In genomic region chr6:35048631-35049083, GRCh38 we compare ENCODE assay signal across 2 cellular contexts.
TF ChIP-seq lines count a peak whose summit lies in the region.

No MANE protein-coding gene starts in this region.

TF ChIP-seq in SK-N-SH, 30 proteins besides CTCF, POLR2A, EP300 and RAD21 (continued from another document):
- no peak for TF ChIP-seq GATA2 (CRISPR knock-in tag; IDR thresholded peaks at IDR 0.05)

TF ChIP-seq in SK-N-SH treated with all-trans-retinoic acid at 6 μM for 48 hours, 23 proteins besides CTCF, POLR2A, EP300 and RAD21 (continued from another document):
- TF ChIP-seq CSDC2 (CRISPR knock-in tag; IDR thresholded peaks at IDR 0.05) = no peak
- TF ChIP-seq TCF4 (CRISPR knock-in tag; IDR thresholded peaks at IDR 0.05; ENCODE audit: borderline replicate concordance) = no peak
- no peak for TF ChIP-seq GLIS3 (CRISPR knock-in tag; IDR thresholded peaks at IDR 0.05)
